In genomic region chr11:105152556-105152955, GRCh38 we compare ENCODE assay signal across 16 cellular contexts. TPM values are rescaled to one million over a fixed set of nuclear protein-coding genes. Genes with fewer than 3 reads are reported as not detected.
"Had no signal": no experiment of that assay in that cellular context is flagged by ENCODE, and none has a peak within 500 bp of the region (broad histone marks: within the 10 kb centered on the region; RNA-seq: fewer than 3 reads in every experiment).

No MANE protein-coding gene starts in this region.

- H3K27ac Mint-ChIP-seq: activated CD4-positive, alpha-beta T cell treated with anti-CD3 and anti-CD28 coated beads, Interleukin-2, amount 10 ng/mL, durations not matched to agents 24 days and 14 days; activated CD8-positive, alpha-beta T cell treated with anti-CD3 and anti-CD28 coated beads for 36 hours; activated naive CD4-positive, alpha-beta T cell treated with anti-CD3 and anti-CD28 coated beads for 36 hours; brain; nephron; stimulated activated naive B cell treated with anti-CD40 and anti-IgM and Interleukin-4, amounts not matched to agents 10 μg/mL and 1 μg/mL and 100 μg/mL, for 72 hours; T-helper 1 cell treated with Interleukin-12 subunit alpha and Interleukin-12 subunit beta and Interleukin-4 antibody, amounts not matched to agents 30 μg/mL and 1 μg/mL, for 36 hours had no signal

- H3K27ac ChIP-seq: dorsolateral prefrontal cortex, thyroid gland had no signal

- H3K27me3 Mint-ChIP-seq: stimulated activated naive B cell treated with anti-CD40 and anti-IgM and Interleukin-4, amounts not matched to agents 10 μg/mL and 1 μg/mL and 100 μg/mL, for 72 hours had no signal

- H3K4me3 ChIP-seq: dorsolateral prefrontal cortex, thyroid gland had no signal

- H3K9me3 Mint-ChIP-seq: activated CD4-positive, alpha-beta T cell treated with anti-CD3 and anti-CD28 coated beads, Interleukin-2, amount 10 ng/mL, durations not matched to agents 24 days and 14 days; activated CD8-positive, alpha-beta T cell treated with anti-CD3 and anti-CD28 coated beads for 36 hours; activated naive CD4-positive, alpha-beta T cell treated with anti-CD3 and anti-CD28 coated beads for 36 hours; activated T-cell treated with anti-CD3 and anti-CD28 coated beads, Interleukin-2, amount 50 U/mL, for 4 hours; stimulated activated naive B cell treated with anti-CD40 and anti-IgM and Interleukin-4, amounts not matched to agents 10 μg/mL and 1 μg/mL and 100 μg/mL, for 72 hours; T-helper 1 cell treated with Interleukin-12 subunit alpha and Interleukin-12 subunit beta and Interleukin-4 antibody, amounts not matched to agents 30 μg/mL and 1 μg/mL, for 36 hours had no signal

- H3K36me3 ChIP-seq: thyroid gland had no signal

- DNase-seq: activated CD4-positive, alpha-beta T cell treated with anti-CD3 and anti-CD28 coated beads, Interleukin-2, amount 10 ng/mL, durations not matched to agents 24 days and 14 days; activated CD8-positive, alpha-beta T cell treated with anti-CD3 and anti-CD28 coated beads for 36 hours; activated naive CD4-positive, alpha-beta T cell treated with anti-CD3 and anti-CD28 coated beads for 36 hours; activated T-cell treated with anti-CD3 and anti-CD28 coated beads, Interleukin-2, amount 50 U/mL, for 4 hours; central memory CD4-positive, alpha-beta T cell; dorsolateral prefrontal cortex; nucleus accumbens; posterior cingulate gyrus; stimulated activated naive B cell treated with anti-CD40 and anti-IgM and Interleukin-4, amounts not matched to agents 10 μg/mL and 1 μg/mL and 100 μg/mL, for 72 hours; thyroid gland had no signal

- ATAC-seq: activated CD8-positive, alpha-beta T cell treated with anti-CD3 and anti-CD28 coated beads for 36 hours; activated T-cell treated with anti-CD3 and anti-CD28 coated beads, Interleukin-2, amount 50 U/mL, for 4 hours; stimulated activated naive B cell treated with anti-CD40 and anti-IgM and Interleukin-4, amounts not matched to agents 10 μg/mL and 1 μg/mL and 100 μg/mL, for 72 hours had no signal

- H3K4me1 ChIP-seq: thyroid gland had no signal

- H3K27me3 ChIP-seq: dorsolateral prefrontal cortex, thyroid gland had no signal

- H3K36me3 Mint-ChIP-seq: brain; stimulated activated naive B cell treated with anti-CD40 and anti-IgM and Interleukin-4, amounts not matched to agents 10 μg/mL and 1 μg/mL and 100 μg/mL, for 72 hours had no signal

- H3K4me3 Mint-ChIP-seq: activated CD4-positive, alpha-beta T cell treated with anti-CD3 and anti-CD28 coated beads, Interleukin-2, amount 10 ng/mL, durations not matched to agents 24 days and 14 days; activated CD8-positive, alpha-beta T cell treated with anti-CD3 and anti-CD28 coated beads for 36 hours; activated naive CD4-positive, alpha-beta T cell treated with anti-CD3 and anti-CD28 coated beads for 36 hours; activated T-cell treated with anti-CD3 and anti-CD28 coated beads, Interleukin-2, amount 50 U/mL, for 4 hours; brain; nephron; stimulated activated naive B cell treated with anti-CD40 and anti-IgM and Interleukin-4, amounts not matched to agents 10 μg/mL and 1 μg/mL and 100 μg/mL, for 72 hours; T-helper 1 cell treated with Interleukin-12 subunit alpha and Interleukin-12 subunit beta and Interleukin-4 antibody, amounts not matched to agents 30 μg/mL and 1 μg/mL, for 36 hours had no signal

- H3K4me1 Mint-ChIP-seq: activated CD4-positive, alpha-beta T cell treated with anti-CD3 and anti-CD28 coated beads, Interleukin-2, amount 10 ng/mL, durations not matched to agents 24 days and 14 days; brain; nephron; stimulated activated naive B cell treated with anti-CD40 and anti-IgM and Interleukin-4, amounts not matched to agents 10 μg/mL and 1 μg/mL and 100 μg/mL, for 72 hours had no signal

- H3K9me3 ChIP-seq: thyroid gland had no signal

RNA-seq across cellular contexts. Expression of gene CARD18, which starts 13.0 kb away (rescaled TPM):
- total RNA-seq: activated CD4-positive, alpha-beta T cell treated with anti-CD3 and anti-CD28 coated beads, Interleukin-2, amount 10 ng/mL, durations not matched to agents 24 days and 14 days; activated CD8-positive, alpha-beta T cell treated with anti-CD3 and anti-CD28 coated beads for 36 hours; activated naive CD4-positive, alpha-beta T cell treated with anti-CD3 and anti-CD28 coated beads for 36 hours; activated T-cell treated with anti-CD3 and anti-CD28 coated beads, Interleukin-2, amount 50 U/mL, for 4 hours; epithelial cell of proximal tubule; renal cortical epithelial cell; thyroid gland; urinary bladder had no signal
- polyA plus RNA-seq: urinary bladder had no signal
